Comparison of ENCODE assay signal across 9 cellular contexts in the genomic region with DNA sequence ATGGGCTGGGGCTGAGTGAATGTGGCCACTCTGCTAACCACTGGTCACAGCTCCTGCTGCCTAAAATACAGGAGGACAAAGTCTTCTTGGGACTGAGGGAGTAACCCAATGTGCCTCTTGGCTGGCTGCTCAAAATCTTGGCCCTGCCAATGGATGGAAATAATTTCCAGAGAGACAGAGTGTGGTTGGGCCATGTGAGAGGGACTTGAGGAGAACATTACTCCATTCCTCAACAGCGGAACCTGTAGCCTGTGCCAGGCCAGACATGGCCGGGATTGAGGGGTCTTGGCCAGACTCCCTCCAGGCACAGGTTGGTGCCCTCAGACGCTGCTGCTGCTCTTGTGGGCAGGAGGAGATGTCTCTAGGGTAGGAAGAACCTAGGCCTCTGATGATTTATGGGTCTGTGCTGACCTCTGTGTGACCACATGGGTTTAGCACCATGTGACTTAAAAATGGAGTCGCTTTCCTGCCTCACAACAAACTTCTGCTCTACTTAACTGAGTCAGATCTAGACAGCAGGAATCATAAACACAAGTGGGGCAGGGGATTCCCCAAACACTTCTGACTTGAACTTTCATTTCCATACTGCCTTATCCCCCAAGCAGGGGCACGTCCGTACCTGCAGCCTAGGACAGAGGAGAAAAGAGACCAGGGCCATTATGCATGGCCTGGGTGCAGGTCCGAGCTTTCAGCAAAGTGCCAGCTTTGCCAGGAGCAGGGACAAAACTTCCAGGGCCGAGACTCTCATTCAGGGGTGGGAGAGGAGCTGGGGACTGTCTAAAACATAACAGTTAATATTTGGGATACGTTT.
DNase-seq lines count a peak whose midpoint lies in the region; ATAC-seq lines count a peak whose summit lies in the region.
"Had no signal": no experiment of that assay in that cellular context is flagged by ENCODE, and none has a peak within 500 bp of the region (broad histone marks: within the 10 kb centered on the region; RNA-seq: fewer than 3 reads in every experiment).

No MANE protein-coding gene starts in this region.

- no peak overlapping the region for H3K9ac ChIP-seq in mucosa of rectum (ENCODE audit: low read depth in 1 of 2, low read length in 2 of 2)

- no peaks in the 10 kb centered on the region for H3K9me3 ChIP-seq in mucosa of rectum (ENCODE audit: control insufficient read depth in 2 of 2, low read length in 2 of 2)

- peaks cover 84% of the 10 kb centered on the region for H3K4me1 Mint-ChIP-seq in activated naive CD8-positive, alpha-beta T cell treated with anti-CD3 and anti-CD28 coated beads for 36 hours

- peaks cover 23 to 30% of the 10 kb centered on the region in 2 donors for H3K4me1 ChIP-seq in mucosa of rectum (ENCODE audit: control insufficient read depth in 2 of 2, insufficient read depth in 2 of 2, low read length in 2 of 2)

- peak overlapping the region; percentile 43 to 57 for H3K27ac ChIP-seq in mucosa of rectum (ENCODE audit: low read depth in 2 of 2, low read length in 2 of 2)
- H3K27ac ChIP-seq: 22Rv1 had no signal

- H3K4me3 Mint-ChIP-seq in activated naive CD8-positive, alpha-beta T cell treated with anti-CD3 and anti-CD28 coated beads for 36 hours: peak overlapping the region; percentile 75

- H3K4me3 ChIP-seq in mucosa of rectum (ENCODE audit: low read length in 2 of 2): no peak overlapping the region

- peaks cover 24% of the 10 kb centered on the region for H3K36me3 Mint-ChIP-seq in activated naive CD8-positive, alpha-beta T cell treated with anti-CD3 and anti-CD28 coated beads for 36 hours

- H3K27ac Mint-ChIP-seq in activated naive CD8-positive, alpha-beta T cell treated with anti-CD3 and anti-CD28 coated beads for 36 hours: peak overlapping the region; percentile 96

- no peaks in the 10 kb centered on the region for H3K9me3 Mint-ChIP-seq in activated naive CD8-positive, alpha-beta T cell treated with anti-CD3 and anti-CD28 coated beads for 36 hours

- peak; percentile 91 to 92 for ATAC-seq in activated CD4-positive, CD25-positive, alpha-beta regulatory T cell treated with anti-CD3 and anti-CD28 coated beads, Interleukin-2, amount 50 U/mL, for 24 hours
- peak; percentile 82 for ATAC-seq in HG03196 (IDR thresholded peaks at IDR 0.05; ENCODE audit: unreplicated experiment)

- no peak for DNase-seq in activated CD4-positive, CD25-positive, alpha-beta regulatory T cell treated with anti-CD3 and anti-CD28 coated beads, Interleukin-2, amount 50 U/mL, for 72 hours
- DNase-seq in activated naive CD8-positive, alpha-beta T cell treated with anti-CD3 and anti-CD28 coated beads for 36 hours: peak; percentile 56
- DNase-seq in H4 (ENCODE audit: low spot score) (no peak), NCI-H526 (lab: John Stamatoyannopoulos, UW) (no peak), LoVo (ENCODE audit: low spot score) (no peak)

- no peaks in the 10 kb centered on the region for H3K27me3 Mint-ChIP-seq in activated naive CD8-positive, alpha-beta T cell treated with anti-CD3 and anti-CD28 coated beads for 36 hours

- no peaks in the 10 kb centered on the region for H3K36me3 ChIP-seq in mucosa of rectum (ENCODE audit: control insufficient read depth in 2 of 2, insufficient read depth in 2 of 2, low read length in 2 of 2)

- H3K27me3 ChIP-seq in mucosa of rectum (ENCODE audit: control insufficient read depth in 2 of 2, insufficient read depth in 2 of 2, low read length in 2 of 2): no peaks in the 10 kb centered on the region
